31 cellular contexts compared by ENCODE assay signal in genomic region chr10:110184363-110184762, GRCh38.
"Had no signal": no experiment of that assay in that cellular context is flagged by ENCODE, and none has a peak within 500 bp of the region (broad histone marks: within the 10 kb centered on the region; RNA-seq: fewer than 3 reads in every experiment).

No MANE protein-coding gene starts in this region.

- H3K36me3 ChIP-seq: heart right ventricle, left lung, lower lobe of right lung, neural progenitor cell, neutrophil, pancreas, prostate gland, sigmoid colon, spleen, suprapubic skin, tibial nerve, upper lobe of left lung, vagina had no signal

- H3K9me3 Mint-ChIP-seq: immature natural killer cell; naive B cell; natural killer cell; nephron progenitor cell; neural progenitor cell; stimulated activated effector memory CD8-positive, alpha-beta T cell treated with anti-CD3 and anti-CD28 coated beads, Interleukin-12 subunit alpha, Interleukin-12 subunit beta, amount 100 ng/mL, for 72 hours; stimulated activated naive CD8-positive, alpha-beta T cell treated with anti-CD3 and anti-CD28 coated beads, Interleukin-15, Interleukin-2, amounts not matched to agents 100 ng/mL and 50 ng/mL, for 24 hours had no signal

- H3K9me3 ChIP-seq: heart right ventricle, left lung, lower lobe of right lung, neutrophil, pancreas, prostate gland, sigmoid colon, spleen, suprapubic skin, tibial nerve, upper lobe of left lung, vagina had no signal

- ATAC-seq: heart right ventricle; left colon; left lung; lower lobe of right lung; natural killer cell; pancreas; right cardiac atrium; stimulated activated effector memory CD8-positive, alpha-beta T cell treated with anti-CD3 and anti-CD28 coated beads, Interleukin-12 subunit alpha, Interleukin-12 subunit beta, amount 100 ng/mL, for 72 hours had no signal

- H3K36me3 Mint-ChIP-seq: immature natural killer cell; mesothelial cell of epicardium; naive B cell; natural killer cell; neural progenitor cell; stimulated activated effector memory CD8-positive, alpha-beta T cell treated with anti-CD3 and anti-CD28 coated beads, Interleukin-12 subunit alpha, Interleukin-12 subunit beta, amount 100 ng/mL, for 72 hours had no signal

- H3K4me3 ChIP-seq: heart right ventricle, left lung, lower lobe of right lung, neural progenitor cell, pancreas, prostate gland, sigmoid colon, spleen, suprapubic skin, tibial nerve, upper lobe of left lung, vagina had no signal

- H3K27me3 ChIP-seq: heart right ventricle, left lung, neutrophil, pancreas, sigmoid colon, suprapubic skin, tibial nerve, upper lobe of left lung, vagina had no signal

- H3K4me3 Mint-ChIP-seq: immature natural killer cell; mesothelial cell of epicardium; naive B cell; natural killer cell; nephron progenitor cell; neural progenitor cell; stimulated activated effector memory CD8-positive, alpha-beta T cell treated with anti-CD3 and anti-CD28 coated beads, Interleukin-12 subunit alpha, Interleukin-12 subunit beta, amount 100 ng/mL, for 72 hours; stimulated activated naive CD8-positive, alpha-beta T cell treated with anti-CD3 and anti-CD28 coated beads, Interleukin-15, Interleukin-2, amounts not matched to agents 100 ng/mL and 50 ng/mL, for 24 hours had no signal

- H3K27ac ChIP-seq: heart right ventricle, left lung, lower lobe of right lung, neural progenitor cell, neutrophil, pancreas, prostate gland, sigmoid colon, spleen, suprapubic skin, tibial nerve, upper lobe of left lung, vagina had no signal

- H3K4me1 ChIP-seq: heart right ventricle, left lung, lower lobe of right lung, pancreas, prostate gland, sigmoid colon, spleen, suprapubic skin, tibial nerve, upper lobe of left lung, vagina had no signal

- H3K27ac Mint-ChIP-seq: immature natural killer cell; mesothelial cell of epicardium; naive B cell; natural killer cell; nephron progenitor cell; neural progenitor cell; stimulated activated effector memory CD8-positive, alpha-beta T cell treated with anti-CD3 and anti-CD28 coated beads, Interleukin-12 subunit alpha, Interleukin-12 subunit beta, amount 100 ng/mL, for 72 hours; stimulated activated naive CD8-positive, alpha-beta T cell treated with anti-CD3 and anti-CD28 coated beads, Interleukin-15, Interleukin-2, amounts not matched to agents 100 ng/mL and 50 ng/mL, for 24 hours had no signal

- DNase-seq: heart right ventricle; hypothalamus; immature natural killer cell; kidney; left colon; left lung; lower lobe of right lung; mesendoderm; naive B cell; natural killer cell; nephron progenitor cell; occipital lobe; pancreas; posterior cingulate gyrus; retina; right cardiac atrium; sigmoid colon; small intestine; spleen; stimulated activated CD4-positive, alpha-beta T cell treated with anti-CD3 and anti-CD28 coated beads, Interleukin-4, amount 100 ng/mL, for 24 hours; stimulated activated naive CD4-positive, alpha-beta T cell; upper lobe of left lung had no signal

- H3K4me1 Mint-ChIP-seq: immature natural killer cell, mesothelial cell of epicardium, naive B cell, natural killer cell, nephron progenitor cell, neural progenitor cell had no signal
